In the genomic region with DNA sequence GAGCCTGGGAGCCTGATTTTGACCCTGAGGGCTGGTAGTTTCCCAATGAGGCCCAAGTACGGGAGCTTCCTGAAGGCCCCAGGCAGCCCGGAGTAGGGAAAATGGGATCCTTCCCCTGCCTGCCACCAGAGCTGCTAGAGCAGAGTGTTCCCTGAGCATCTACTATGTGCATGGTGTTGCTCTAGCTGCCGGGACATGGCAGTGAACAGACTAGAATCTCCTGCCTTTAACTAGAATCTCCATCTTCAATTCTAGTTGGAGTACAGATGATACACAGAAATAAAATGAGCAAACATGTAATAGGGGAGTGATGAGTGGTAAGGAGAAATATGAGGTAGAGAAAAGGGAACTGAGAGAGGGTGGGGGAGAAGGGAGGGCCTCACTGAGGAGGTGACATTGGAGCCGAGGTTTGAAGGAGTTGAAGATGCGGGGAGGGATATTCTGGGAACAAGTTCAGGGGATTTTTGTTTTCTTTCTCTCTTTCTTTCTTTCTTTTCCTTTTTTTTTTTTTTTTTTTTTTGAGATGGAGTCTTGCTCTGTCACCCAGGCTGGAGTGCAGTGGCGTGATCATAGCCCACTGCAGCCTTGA, we compare ENCODE assay signal across 12 cellular contexts. TPM values are rescaled to one million over a fixed set of nuclear protein-coding genes. Genes with fewer than 3 reads are reported as not detected.
DNase-seq lines count a peak whose midpoint lies in the region; ATAC-seq and TF ChIP-seq lines count a peak whose summit lies in the region.
"Had no signal": no experiment of that assay in that cellular context is flagged by ENCODE, and none has a peak within 500 bp of the region (broad histone marks: within the 10 kb centered on the region; RNA-seq: fewer than 3 reads in every experiment).

No MANE protein-coding gene starts in this region.

- peaks cover 2% of the 10 kb centered on the region for H3K27me3 Mint-ChIP-seq in chondrocyte (ENCODE audit: low read depth)

- H3K9me3 Mint-ChIP-seq in chondrocyte (ENCODE audit: low read depth) = no peaks in the 10 kb centered on the region

- no peak for TF ChIP-seq CTCF in chondrocyte (IDR thresholded peaks at IDR 0.05)

- H3K4me1 Mint-ChIP-seq in chondrocyte (ENCODE audit: low read depth) = peaks cover 18% of the 10 kb centered on the region

- no peak for DNase-seq in activated CD4-positive, CD25-positive, alpha-beta regulatory T cell (lab: John Stamatoyannopoulos, UW)
- DNase-seq in germinal center (ENCODE audit: low spot score) = peak; percentile 27
- DNase-seq in activated CD4-positive, alpha-beta T cell treated with anti-CD3 and anti-CD28 coated beads, Interleukin-2, amount 50 U/mL, for 48 hours = no peak
- DNase-seq in chondrocyte (ENCODE audit: low spot score) = no peak
- DNase-seq in DMS153 treated with DMSO at 0.1 percent for 48 hours (lab: John Stamatoyannopoulos, UW; ENCODE audit: unreplicated experiment) = no peak
- DNase-seq: caudate nucleus, DND-41, NCI-H1694 had no signal

- no peaks in the 10 kb centered on the region for H3K36me3 Mint-ChIP-seq in chondrocyte (ENCODE audit: low read depth)

- H3K4me3 Mint-ChIP-seq in chondrocyte (ENCODE audit: unreplicated experiment) = no peak overlapping the region

- ATAC-seq in activated CD4-positive, CD25-positive, alpha-beta regulatory T cell treated with anti-CD3 and anti-CD28 coated beads, Interleukin-2, amount 50 U/mL, for 24 hours = peak; percentile 17 to 46
- ATAC-seq in GM21381 (IDR thresholded peaks at IDR 0.05; ENCODE audit: unreplicated experiment) = peak; percentile 57
- peak; percentile 52 for ATAC-seq in HG03045 (IDR thresholded peaks at IDR 0.05; ENCODE audit: unreplicated experiment)
- ATAC-seq: A549 had no signal

- no peak overlapping the region for H3K27ac Mint-ChIP-seq in chondrocyte (ENCODE audit: unreplicated experiment)

RNA-seq across cellular contexts. Expression of a gene that starts 18.5 kb away (rescaled TPM):
- 6.8 to 24.5 TPM (median 7.3 TPM) in 3 replicates for total RNA-seq in chondrocyte
